ENCODE assay signal across 17 cellular contexts in the genomic region with DNA sequence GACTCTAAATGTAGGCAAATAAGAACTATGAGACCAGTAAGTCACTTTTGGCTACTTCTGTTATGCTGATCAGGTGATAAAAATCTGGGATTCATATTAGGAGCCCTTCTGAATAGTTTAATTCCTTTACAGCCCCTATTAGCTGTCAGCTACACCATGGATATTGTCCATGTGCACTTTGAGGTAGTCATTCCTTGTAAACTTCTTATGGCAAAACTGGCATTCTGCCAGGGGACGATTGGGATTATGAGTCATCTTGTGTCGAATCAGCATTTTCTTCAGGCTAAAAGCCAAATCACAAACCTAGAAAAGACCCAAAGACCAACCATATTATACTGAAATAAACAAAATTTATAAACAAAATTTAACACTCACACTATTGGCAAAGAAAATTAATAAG.
DNase-seq lines count a peak whose midpoint lies in the region; FAIRE-seq and TF ChIP-seq lines count a peak whose summit lies in the region.
"Had no signal": no experiment of that assay in that cellular context is flagged by ENCODE, and none has a peak within 500 bp of the region (broad histone marks: within the 10 kb centered on the region; RNA-seq: fewer than 3 reads in every experiment).

No MANE protein-coding gene starts in this region.

- no peak overlapping the region for H2AFZ ChIP-seq in keratinocyte (ENCODE audit: control insufficient read depth, low read length)
- H2AFZ ChIP-seq: parathyroid adenoma had no signal

- no peak overlapping the region for H3K4me2 ChIP-seq in keratinocyte (ENCODE audit: control insufficient read depth, extremely low read depth, insufficient read depth, low read depth, low read length)
- H3K4me2 ChIP-seq: BLaER1 treated with 17β-estradiol and CSF1 and Interleukin-3, amounts not matched to agents 10 nM and 100 nM had no signal

- no peak overlapping the region for H3K4me3 ChIP-seq in astrocyte of the cerebellum (ENCODE audit: low read depth, low read length)
- H3K4me3 ChIP-seq in keratinocyte (ENCODE audit: control insufficient read depth in 2 of 3, extremely low read depth in 1 of 3, insufficient read depth in 2 of 3, low read depth in 1 of 3, low read length in 3 of 3) = no peak overlapping the region
- no peak overlapping the region for H3K4me3 ChIP-seq in kidney (ENCODE audit: low read length in 2 of 2)
- H3K4me3 ChIP-seq: BLaER1 treated with 17β-estradiol and CSF1 and Interleukin-3, amounts not matched to agents 10 nM and 100 nM; thyroid gland had no signal

- in situ Hi-C loops in ACHN (cut with HindIII; ENCODE audit: low pct_ligation_motif_present, low pct_unique_long_range_greater_than_20kb, low sequenced_read_pairs) = no loop called here
- in situ Hi-C loops in astrocyte of the cerebellum (cut with HindIII; ENCODE audit: low sequenced_read_pairs) = no loop called here

- FAIRE-seq in keratinocyte (lab: Jason Lieb, UNC) (peak; percentile 23), kidney (lab: Jason Lieb, UNC) (no peak)
- FAIRE-seq: islet of Langerhans had no signal

- no peaks in the 10 kb centered on the region for H3K36me3 ChIP-seq in keratinocyte (ENCODE audit: control insufficient read depth in 2 of 2, extremely low read depth in 1 of 2, insufficient read depth in 2 of 2, low read length in 2 of 2)
- H3K36me3 ChIP-seq in kidney (ENCODE audit: control insufficient read depth in 1 of 2, insufficient read depth in 2 of 2, low read length in 2 of 2) = no peaks in the 10 kb centered on the region
- H3K36me3 ChIP-seq: BLaER1 treated with 17β-estradiol and CSF1 and Interleukin-3, amounts not matched to agents 10 nM and 100 nM; thyroid gland had no signal

- no peaks in the 10 kb centered on the region for H3K79me2 ChIP-seq in keratinocyte (ENCODE audit: control insufficient read depth, insufficient read depth, low read length)
- H3K79me2 ChIP-seq: parathyroid adenoma had no signal

- TF ChIP-seq CTCF in astrocyte of the cerebellum (IDR thresholded peaks at IDR 0.05; ENCODE audit: low read depth, low read length, missing control alignments) (no peak), keratinocyte (optimal IDR thresholded peaks at IDR 0.05 in 1 of 3, IDR thresholded peaks at IDR 0.05 in 1 of 3, conservative IDR thresholded peaks at IDR 0.05 in 1 of 3; ENCODE audit: extremely low read depth in 1 of 3, insufficient read depth in 2 of 3, low read length in 3 of 3) (no peak), GM10266 (IDR thresholded peaks at IDR 0.05; ENCODE audit: control insufficient read depth, insufficient read depth, low read depth, missing control alignments) (no peak), kidney (IDR thresholded peaks at IDR 0.05; ENCODE audit: borderline replicate concordance, extremely low read depth, insufficient read depth) (no peak)

- H3K9ac ChIP-seq in keratinocyte (ENCODE audit: control insufficient read depth, extremely low read depth, insufficient read depth, low read length) (no peak overlapping the region), kidney (ENCODE audit: low read length in 2 of 2) (no peak overlapping the region)
- H3K9ac ChIP-seq: BLaER1 treated with 17β-estradiol and CSF1 and Interleukin-3, amounts not matched to agents 10 nM and 100 nM; parathyroid adenoma had no signal

- H3K9me1 ChIP-seq in keratinocyte (ENCODE audit: control insufficient read depth, extremely low read depth, insufficient read depth, low read length) = no peaks in the 10 kb centered on the region

- dilution Hi-C loops in keratinocyte (cut with MboI; ENCODE audit: extremely low pct_ligation_motif_present, low sequenced_read_pairs) = no loop called here

- intact Hi-C loops in kidney (cut with DNase I) = no loop called here

- H3K27me3 ChIP-seq in keratinocyte (ENCODE audit: control insufficient read depth, extremely low read depth, insufficient read depth, low read length) = no peaks in the 10 kb centered on the region
- H3K27me3 ChIP-seq: BLaER1 treated with 17β-estradiol and CSF1 and Interleukin-3, amounts not matched to agents 10 nM and 100 nM; thyroid gland had no signal

- H3K27ac ChIP-seq in keratinocyte (ENCODE audit: control insufficient read depth, insufficient read depth, low read length) = no peak overlapping the region
- H3K27ac ChIP-seq in kidney (ENCODE audit: low read depth in 2 of 2, low read length in 2 of 2) = no peak overlapping the region
- H3K27ac ChIP-seq: BLaER1 treated with 17β-estradiol and CSF1 and Interleukin-3, amounts not matched to agents 10 nM and 100 nM; parathyroid adenoma; thyroid gland had no signal

- no peaks in the 10 kb centered on the region for H4K20me1 ChIP-seq in keratinocyte (ENCODE audit: control insufficient read depth, extremely low read depth, insufficient read depth, low read length)
- H4K20me1 ChIP-seq: BLaER1 treated with 17β-estradiol and CSF1 and Interleukin-3, amounts not matched to agents 10 nM and 100 nM had no signal

- H3K4me1 ChIP-seq in keratinocyte (ENCODE audit: control insufficient read depth, extremely low read depth, insufficient read depth, low read length) (peaks cover 18% of the 10 kb centered on the region), kidney (ENCODE audit: control insufficient read depth in 1 of 2, insufficient read depth in 1 of 2, low read depth in 1 of 2, low read length in 2 of 2) (peaks cover 0 to 2% of the 10 kb centered on the region in 2 donors)
- H3K4me1 ChIP-seq: parathyroid adenoma, thyroid gland had no signal

- H3K9me3 ChIP-seq in keratinocyte (ENCODE audit: control insufficient read depth, low read depth, low read length) = no peaks in the 10 kb centered on the region
- H3K9me3 ChIP-seq in kidney (ENCODE audit: control insufficient read depth in 1 of 2, low read length in 2 of 2) = no peaks in the 10 kb centered on the region
- H3K9me3 ChIP-seq: BLaER1 treated with 17β-estradiol and CSF1 and Interleukin-3, amounts not matched to agents 10 nM and 100 nM; thyroid gland had no signal

- DNase-seq in ACHN (peak; percentile 24), HT-29 (ENCODE audit: low spot score) (peak; percentile 68), astrocyte of the cerebellum (ENCODE audit: low read depth) (peak; percentile 34), keratinocyte (ENCODE audit: low read depth, low spot score) (peak; percentile 33), NOMO-1 treated with dmso at 0.1 percent for 144 hours (lab: John Stamatoyannopoulos, UW; ENCODE audit: unreplicated experiment) (no peak), GM10266 (ENCODE audit: extremely low spot score) (no peak), kidney (no peak)
- DNase-seq in activated effector memory CD4-positive, alpha-beta T cell treated with anti-CD3 and anti-CD28 coated beads, Interleukin-2, amount 50 U/mL, for 16 hours = no peak
- DNase-seq: activated CD4-positive, alpha-beta T cell treated with anti-CD3 and anti-CD28 coated beads for 36 hours; activated naive CD4-positive, alpha-beta T cell; endodermal cell; NCI-H2171; SIG-M5; thyroid gland had no signal

Comparison
In these comparisons a context has a peak if more than half of its experiments do, and no peak if none do; other contexts are left out.
1. DNase-seq: peak in ACHN (single experiment), HT-29 (single experiment), astrocyte of the cerebellum (single experiment) and keratinocyte (single experiment); none in NOMO-1 treated with dmso at 0.1 percent for 144 hours (single experiment), GM10266 (single experiment), kidney (single experiment) and activated effector memory CD4-positive, alpha-beta T cell treated with anti-CD3 and anti-CD28 coated beads, Interleukin-2, amount 50 U/mL, for 16 hours (single experiment).